ENCODE assay signal across 21 cellular contexts in genomic region chr14:104164512-104164911, GRCh38. TPM values are rescaled to one million over a fixed set of nuclear protein-coding genes. Genes with fewer than 3 reads are reported as not detected.
"Had no signal": no experiment of that assay in that cellular context is flagged by ENCODE, and none has a peak within 500 bp of the region (broad histone marks: within the 10 kb centered on the region; RNA-seq: fewer than 3 reads in every experiment).

No MANE protein-coding gene starts in this region.

- H3K27me3 ChIP-seq: colonic mucosa, heart right ventricle, left lung had no signal

- ATAC-seq: gastrocnemius medialis, heart right ventricle, left cardiac atrium, left lung, left ventricle myocardium superior, lower lobe of right lung had no signal

- H3K4me1 ChIP-seq: colonic mucosa, esophagus squamous epithelium, gastrocnemius medialis, left lung, lower lobe of right lung had no signal

- H3K9me3 ChIP-seq: colonic mucosa, esophagus squamous epithelium, gastrocnemius medialis, heart right ventricle, left lung, lower lobe of right lung had no signal

- H3K27ac ChIP-seq: colonic mucosa, esophagus squamous epithelium, gastrocnemius medialis, heart right ventricle, left lung, lower lobe of right lung had no signal

- H3K4me3 ChIP-seq: colonic mucosa, esophagus squamous epithelium, gastrocnemius medialis, heart right ventricle, left lung, lower lobe of right lung had no signal

- DNase-seq: colonic mucosa; cortex of kidney; effector CD8-positive, alpha-beta T cell; esophagus squamous epithelium; foreskin fibroblast; foreskin melanocyte; gastrocnemius medialis; glutamatergic neuron; head of caudate nucleus; heart right ventricle; hippocampal formation; left cardiac atrium; left lung; left ventricle myocardium superior; lower lobe of right lung; mesendoderm; midbrain had no signal

- FAIRE-seq: endothelial cell of umbilical vein, islet of Langerhans, keratinocyte had no signal

- H3K36me3 ChIP-seq: colonic mucosa, esophagus squamous epithelium, gastrocnemius medialis, left lung, lower lobe of right lung had no signal

RNA-seq across cellular contexts. Expression of gene KIF26A, which starts 26.1 kb away (rescaled TPM):
- total RNA-seq: mononuclear cell had no signal
